Comparison of ENCODE assay signal across 1 cellular context in genomic region chr19:2221250-2221831, GRCh38.
TF ChIP-seq lines count a peak whose summit lies in the region.

No MANE protein-coding gene starts in this region.

TF ChIP-seq in GM23338, 12 proteins besides CTCF, POLR2A, EP300 and RAD21 (continued from another document):
- TF ChIP-seq, protein P1, sequence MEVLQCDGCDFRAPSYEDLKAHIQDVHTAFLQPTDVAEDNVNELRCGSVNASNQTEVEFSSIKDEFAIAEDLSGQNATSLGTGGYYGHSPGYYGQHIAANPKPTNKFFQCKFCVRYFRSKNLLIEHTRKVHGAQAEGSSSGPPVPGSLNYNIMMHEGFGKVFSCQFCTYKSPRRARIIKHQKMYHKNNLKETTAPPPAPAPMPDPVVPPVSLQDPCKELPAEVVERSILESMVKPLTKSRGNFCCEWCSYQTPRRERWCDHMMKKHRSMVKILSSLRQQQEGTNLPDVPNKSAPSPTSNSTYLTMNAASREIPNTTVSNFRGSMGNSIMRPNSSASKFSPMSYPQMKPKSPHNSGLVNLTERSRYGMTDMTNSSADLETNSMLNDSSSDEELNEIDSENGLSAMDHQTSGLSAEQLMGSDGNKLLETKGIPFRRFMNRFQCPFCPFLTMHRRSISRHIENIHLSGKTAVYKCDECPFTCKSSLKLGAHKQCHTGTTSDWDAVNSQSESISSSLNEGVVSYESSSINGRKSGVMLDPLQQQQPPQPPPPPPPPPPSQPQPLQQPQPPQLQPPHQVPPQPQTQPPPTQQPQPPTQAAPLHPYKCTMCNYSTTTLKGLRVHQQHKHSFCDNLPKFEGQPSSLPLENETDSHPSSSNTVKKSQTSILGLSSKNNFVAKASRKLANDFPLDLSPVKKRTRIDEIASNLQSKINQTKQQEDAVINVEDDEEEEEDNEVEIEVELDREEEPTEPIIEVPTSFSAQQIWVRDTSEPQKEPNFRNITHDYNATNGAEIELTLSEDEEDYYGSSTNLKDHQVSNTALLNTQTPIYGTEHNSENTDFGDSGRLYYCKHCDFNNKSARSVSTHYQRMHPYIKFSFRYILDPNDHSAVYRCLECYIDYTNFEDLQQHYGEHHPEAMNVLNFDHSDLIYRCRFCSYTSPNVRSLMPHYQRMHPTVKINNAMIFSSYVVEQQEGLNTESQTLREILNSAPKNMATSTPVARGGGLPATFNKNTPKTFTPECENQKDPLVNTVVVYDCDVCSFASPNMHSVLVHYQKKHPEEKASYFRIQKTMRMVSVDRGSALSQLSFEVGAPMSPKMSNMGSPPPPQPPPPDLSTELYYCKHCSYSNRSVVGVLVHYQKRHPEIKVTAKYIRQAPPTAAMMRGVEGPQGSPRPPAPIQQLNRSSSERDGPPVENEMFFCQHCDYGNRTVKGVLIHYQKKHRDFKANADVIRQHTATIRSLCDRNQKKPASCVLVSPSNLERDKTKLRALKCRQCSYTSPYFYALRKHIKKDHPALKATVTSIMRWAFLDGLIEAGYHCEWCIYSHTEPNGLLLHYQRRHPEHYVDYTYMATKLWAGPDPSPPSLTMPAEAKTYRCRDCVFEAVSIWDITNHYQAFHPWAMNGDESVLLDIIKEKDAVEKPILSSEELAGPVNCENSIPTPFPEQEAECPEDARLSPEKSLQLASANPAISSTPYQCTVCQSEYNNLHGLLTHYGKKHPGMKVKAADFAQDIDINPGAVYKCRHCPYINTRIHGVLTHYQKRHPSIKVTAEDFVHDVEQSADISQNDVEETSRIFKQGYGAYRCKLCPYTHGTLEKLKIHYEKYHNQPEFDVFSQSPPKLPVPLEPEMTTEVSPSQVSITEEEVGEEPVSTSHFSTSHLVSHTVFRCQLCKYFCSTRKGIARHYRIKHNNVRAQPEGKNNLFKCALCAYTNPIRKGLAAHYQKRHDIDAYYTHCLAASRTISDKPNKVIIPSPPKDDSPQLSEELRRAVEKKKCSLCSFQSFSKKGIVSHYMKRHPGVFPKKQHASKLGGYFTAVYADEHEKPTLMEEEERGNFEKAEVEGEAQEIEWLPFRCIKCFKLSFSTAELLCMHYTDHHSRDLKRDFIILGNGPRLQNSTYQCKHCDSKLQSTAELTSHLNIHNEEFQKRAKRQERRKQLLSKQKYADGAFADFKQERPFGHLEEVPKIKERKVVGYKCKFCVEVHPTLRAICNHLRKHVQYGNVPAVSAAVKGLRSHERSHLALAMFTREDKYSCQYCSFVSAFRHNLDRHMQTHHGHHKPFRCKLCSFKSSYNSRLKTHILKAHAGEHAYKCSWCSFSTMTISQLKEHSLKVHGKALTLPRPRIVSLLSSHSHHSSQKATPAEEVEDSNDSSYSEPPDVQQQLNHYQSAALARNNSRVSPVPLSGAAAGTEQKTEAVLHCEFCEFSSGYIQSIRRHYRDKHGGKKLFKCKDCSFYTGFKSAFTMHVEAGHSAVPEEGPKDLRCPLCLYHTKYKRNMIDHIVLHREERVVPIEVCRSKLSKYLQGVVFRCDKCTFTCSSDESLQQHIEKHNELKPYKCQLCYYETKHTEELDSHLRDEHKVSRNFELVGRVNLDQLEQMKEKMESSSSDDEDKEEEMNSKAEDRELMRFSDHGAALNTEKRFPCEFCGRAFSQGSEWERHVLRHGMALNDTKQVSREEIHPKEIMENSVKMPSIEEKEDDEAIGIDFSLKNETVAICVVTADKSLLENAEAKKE (CRISPR knock-in tag; IDR thresholded peaks at IDR 0.05) = no peak
- TF ChIP-seq ETS1 (IDR thresholded peaks at IDR 0.05) = no peak
